ENCODE assay signal across 12 cellular contexts in the genomic region with DNA sequence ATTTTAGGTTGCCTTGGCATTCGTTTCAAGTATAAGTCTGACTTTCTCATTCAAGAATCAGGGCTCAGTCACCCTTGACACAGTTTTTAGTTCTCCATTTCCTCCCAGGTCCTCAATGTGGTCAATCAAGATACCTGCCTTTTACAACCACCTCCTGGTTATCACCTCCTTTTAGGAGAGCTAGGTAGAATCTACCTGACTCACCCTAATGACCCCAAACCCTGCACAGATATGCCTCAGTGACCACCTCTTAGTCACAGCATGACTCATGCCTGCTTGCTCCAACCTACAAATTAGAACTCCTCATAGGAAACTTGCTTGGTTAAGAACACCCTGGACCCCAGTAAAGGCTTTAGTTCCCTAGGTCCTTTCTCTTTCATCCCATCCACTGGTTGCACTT. TPM values are rescaled to one million over a fixed set of nuclear protein-coding genes. Genes with fewer than 3 reads are reported as not detected.
DNase-seq lines count a peak whose midpoint lies in the region; ATAC-seq, FAIRE-seq and TF ChIP-seq lines count a peak whose summit lies in the region.
"Had no signal": no experiment of that assay in that cellular context is flagged by ENCODE, and none has a peak within 500 bp of the region (broad histone marks: within the 10 kb centered on the region; RNA-seq: fewer than 3 reads in every experiment).

No MANE protein-coding gene starts in this region.

- H3K27me3 ChIP-seq in small intestine (ENCODE audit: control insufficient read depth in 2 of 2, insufficient read depth in 2 of 2, low read length in 2 of 2): no peaks in the 10 kb centered on the region
- no peaks in the 10 kb centered on the region for H3K27me3 ChIP-seq in naive thymus-derived CD4-positive, alpha-beta T cell (ENCODE audit: control insufficient read depth in 2 of 2, insufficient read depth in 2 of 2, low read length in 2 of 2)
- H3K27me3 ChIP-seq: suprapubic skin had no signal

- H3K27ac ChIP-seq in small intestine (ENCODE audit: low read depth in 1 of 2, low read length in 1 of 2): no peak overlapping the region
- H3K27ac ChIP-seq in naive thymus-derived CD4-positive, alpha-beta T cell (ENCODE audit: low read depth, low read length): no peak overlapping the region
- H3K27ac ChIP-seq: suprapubic skin had no signal

- no peak for FAIRE-seq in small intestine (lab: Jason Lieb, UNC)

- peak; percentile 58 for ATAC-seq in activated CD8-positive, alpha-beta T cell treated with anti-CD3 and anti-CD28 coated beads for 36 hours
- ATAC-seq in activated CD8-positive, alpha-beta T cell treated with anti-CD3 and anti-CD28 coated beads, Interleukin-2, amount 10 ng/mL, durations not matched to agents 7 days and 5 days: no peak
- ATAC-seq in HG03469 (IDR thresholded peaks at IDR 0.05; ENCODE audit: unreplicated experiment) (peak; percentile 52), GM19035 (IDR thresholded peaks at IDR 0.05; ENCODE audit: unreplicated experiment) (no peak)
- ATAC-seq in naive thymus-derived CD4-positive, alpha-beta T cell: no peak

- TF ChIP-seq CTCF in activated CD8-positive, alpha-beta T cell treated with anti-CD3 and anti-CD28 coated beads for 36 hours (IDR thresholded peaks at IDR 0.05): no peak

- WGBS in small intestine, 3 donors: 73 to 81% (median 75%) methylated on average over 1 of the region's 1 CpG

- no peaks in the 10 kb centered on the region for H3K4me1 Mint-ChIP-seq in activated CD8-positive, alpha-beta T cell treated with anti-CD3 and anti-CD28 coated beads for 36 hours (ENCODE audit: low read depth)
- H3K4me1 Mint-ChIP-seq in activated CD8-positive, alpha-beta T cell treated with anti-CD3 and anti-CD28 coated beads, Interleukin-2, amount 10 ng/mL, durations not matched to agents 7 days and 5 days (ENCODE audit: low read depth): peaks cover 10% of the 10 kb centered on the region
- H3K4me1 Mint-ChIP-seq in naive thymus-derived CD4-positive, alpha-beta T cell: peaks cover 0 to 13% (median 0%) of the 10 kb centered on the region in 7 donors

- peak; percentile 8 for DNase-seq in activated CD8-positive, alpha-beta T cell treated with anti-CD3 and anti-CD28 coated beads for 36 hours
- no peak for DNase-seq in activated CD8-positive, alpha-beta T cell treated with anti-CD3 and anti-CD28 coated beads, Interleukin-2, amount 10 ng/mL, durations not matched to agents 7 days and 5 days
- DNase-seq in astrocyte of the hippocampus (ENCODE audit: low read depth, low spot score) (peak; percentile 33), small intestine (peak; percentile 45), NCI-H2107 (lab: John Stamatoyannopoulos, UW) (no peak)
- DNase-seq in naive thymus-derived CD4-positive, alpha-beta T cell: no peak
- DNase-seq: activated CD8-positive, alpha-beta memory T cell treated with anti-CD3 and anti-CD28 coated beads for 24 hours; DND-41; mesendoderm had no signal

- no peaks in the 10 kb centered on the region for H3K9me3 Mint-ChIP-seq in activated CD8-positive, alpha-beta T cell treated with anti-CD3 and anti-CD28 coated beads for 36 hours
- H3K9me3 Mint-ChIP-seq in activated CD8-positive, alpha-beta T cell treated with anti-CD3 and anti-CD28 coated beads, Interleukin-2, amount 10 ng/mL, durations not matched to agents 7 days and 5 days (ENCODE audit: insufficient read depth): no peaks in the 10 kb centered on the region
- H3K9me3 Mint-ChIP-seq in naive thymus-derived CD4-positive, alpha-beta T cell: peaks cover 0 to 15% (median 4%) of the 10 kb centered on the region in 11 donors

- no peak overlapping the region for H3K4me3 ChIP-seq in small intestine (ENCODE audit: low read depth in 1 of 2, low read length in 2 of 2)
- H3K4me3 ChIP-seq in naive thymus-derived CD4-positive, alpha-beta T cell (ENCODE audit: low read length): no peak overlapping the region
- H3K4me3 ChIP-seq: suprapubic skin had no signal

- H3K27ac Mint-ChIP-seq in activated CD8-positive, alpha-beta T cell treated with anti-CD3 and anti-CD28 coated beads for 36 hours: no peak overlapping the region
- H3K27ac Mint-ChIP-seq in activated CD8-positive, alpha-beta T cell treated with anti-CD3 and anti-CD28 coated beads, Interleukin-2, amount 10 ng/mL, durations not matched to agents 7 days and 5 days: no peak overlapping the region
- no peak overlapping the region for H3K27ac Mint-ChIP-seq in naive thymus-derived CD4-positive, alpha-beta T cell

- no peaks in the 10 kb centered on the region for H3K9me3 ChIP-seq in small intestine (ENCODE audit: control insufficient read depth, low read depth)
- H3K9me3 ChIP-seq in naive thymus-derived CD4-positive, alpha-beta T cell (ENCODE audit: control insufficient read depth in 2 of 3, low read length in 3 of 3): no peaks in the 10 kb centered on the region
- H3K9me3 ChIP-seq: suprapubic skin had no signal

- no peak overlapping the region for H3K4me3 Mint-ChIP-seq in activated CD8-positive, alpha-beta T cell treated with anti-CD3 and anti-CD28 coated beads for 36 hours
- H3K4me3 Mint-ChIP-seq in activated CD8-positive, alpha-beta T cell treated with anti-CD3 and anti-CD28 coated beads, Interleukin-2, amount 10 ng/mL, durations not matched to agents 7 days and 5 days: no peak overlapping the region
- H3K4me3 Mint-ChIP-seq in naive thymus-derived CD4-positive, alpha-beta T cell: no peak overlapping the region

- intact Hi-C loops in activated CD8-positive, alpha-beta T cell treated with anti-CD3 and anti-CD28 coated beads for 36 hours (cut with micrococcal nuclease): no loop called here
- intact Hi-C loops in naive thymus-derived CD4-positive, alpha-beta T cell (cut with micrococcal nuclease): no loop called here

- H3K4me1 ChIP-seq in small intestine (ENCODE audit: control insufficient read depth in 2 of 2, insufficient read depth in 1 of 2, low read depth in 1 of 2, low read length in 1 of 2): no peaks in the 10 kb centered on the region
- no peaks in the 10 kb centered on the region for H3K4me1 ChIP-seq in naive thymus-derived CD4-positive, alpha-beta T cell (ENCODE audit: control insufficient read depth in 2 of 2, insufficient read depth in 2 of 2, low read length in 2 of 2)
- H3K4me1 ChIP-seq: suprapubic skin had no signal

- H3K36me3 ChIP-seq in small intestine (ENCODE audit: control insufficient read depth in 2 of 2, insufficient read depth in 2 of 2, low read length in 2 of 2): no peaks in the 10 kb centered on the region
- H3K36me3 ChIP-seq in naive thymus-derived CD4-positive, alpha-beta T cell (ENCODE audit: control insufficient read depth in 2 of 3, insufficient read depth in 3 of 3, low read length in 3 of 3): no peaks in the 10 kb centered on the region
- H3K36me3 ChIP-seq: suprapubic skin had no signal

- CTCF ChIA-PET in activated CD8-positive, alpha-beta T cell treated with anti-CD3 and anti-CD28 coated beads for 36 hours (lab: Charles Lee): no interaction called here
- CTCF ChIA-PET in activated CD8-positive, alpha-beta T cell treated with anti-CD3 and anti-CD28 coated beads, Interleukin-2, amount 10 ng/mL, durations not matched to agents 7 days and 5 days (lab: Charles Lee): no interaction called here
- CTCF ChIA-PET in naive thymus-derived CD4-positive, alpha-beta T cell (lab: Charles Lee): no interaction called here

- H3K36me3 Mint-ChIP-seq in activated CD8-positive, alpha-beta T cell treated with anti-CD3 and anti-CD28 coated beads for 36 hours (ENCODE audit: low read depth): no peaks in the 10 kb centered on the region
- H3K36me3 Mint-ChIP-seq in activated CD8-positive, alpha-beta T cell treated with anti-CD3 and anti-CD28 coated beads, Interleukin-2, amount 10 ng/mL, durations not matched to agents 7 days and 5 days (ENCODE audit: low read depth): no peaks in the 10 kb centered on the region
- H3K36me3 Mint-ChIP-seq in naive thymus-derived CD4-positive, alpha-beta T cell: peaks cover 0 to 15% (median 6%) of the 10 kb centered on the region in 5 donors

- no peaks in the 10 kb centered on the region for H3K27me3 Mint-ChIP-seq in activated CD8-positive, alpha-beta T cell treated with anti-CD3 and anti-CD28 coated beads for 36 hours
- no peaks in the 10 kb centered on the region for H3K27me3 Mint-ChIP-seq in activated CD8-positive, alpha-beta T cell treated with anti-CD3 and anti-CD28 coated beads, Interleukin-2, amount 10 ng/mL, durations not matched to agents 7 days and 5 days (ENCODE audit: low read depth)
- H3K27me3 Mint-ChIP-seq in naive thymus-derived CD4-positive, alpha-beta T cell: peaks cover 0 to 5% (median 3%) of the 10 kb centered on the region in 5 donors

- POLR2A ChIA-PET in activated CD8-positive, alpha-beta T cell treated with anti-CD3 and anti-CD28 coated beads for 36 hours (lab: Charles Lee): no interaction called here
- POLR2A ChIA-PET in activated CD8-positive, alpha-beta T cell treated with anti-CD3 and anti-CD28 coated beads, Interleukin-2, amount 10 ng/mL, durations not matched to agents 7 days and 5 days (lab: Charles Lee): no interaction called here
- POLR2A ChIA-PET in naive thymus-derived CD4-positive, alpha-beta T cell (lab: Charles Lee): no interaction called here

RNA-seq across cellular contexts. Expression of a gene that starts 22.5 kb away (rescaled TPM):
- 1 to 10 TPM; 4.2 to 4.8 TPM for total RNA-seq in activated CD8-positive, alpha-beta T cell treated with anti-CD3 and anti-CD28 coated beads for 36 hours
- 1 to 10 TPM; 6.8 to 9.2 TPM for total RNA-seq in activated CD8-positive, alpha-beta T cell treated with anti-CD3 and anti-CD28 coated beads, Interleukin-2, amount 10 ng/mL, durations not matched to agents 7 days and 5 days
- polyA plus RNA-seq in small intestine: 10 to 100 TPM; 24.5 to 46.7 (median 38.4) TPM
- 10 to 100 TPM in 2 of 5 experiments, 1 to 10 TPM in 3; 6.4 to 58.3 (median 7.2) TPM for total RNA-seq in naive thymus-derived CD4-positive, alpha-beta T cell
- 1 to 10 TPM; 1.1 to 2.2 TPM for polyA plus RNA-seq in naive thymus-derived CD4-positive, alpha-beta T cell

Comparison
In these comparisons a context has a peak if more than half of its experiments do, and no peak if none do; other contexts are left out.
1. ATAC-seq: peak in activated CD8-positive, alpha-beta T cell treated with anti-CD3 and anti-CD28 coated beads for 36 hours (single experiment) and HG03469 (single experiment); none in activated CD8-positive, alpha-beta T cell treated with anti-CD3 and anti-CD28 coated beads, Interleukin-2, amount 10 ng/mL, durations not matched to agents 7 days and 5 days (single experiment), GM19035 (single experiment) and naive thymus-derived CD4-positive, alpha-beta T cell (single experiment).
2. DNase-seq: peak in activated CD8-positive, alpha-beta T cell treated with anti-CD3 and anti-CD28 coated beads for 36 hours (single experiment), astrocyte of the hippocampus (single experiment) and small intestine (single experiment); none in activated CD8-positive, alpha-beta T cell treated with anti-CD3 and anti-CD28 coated beads, Interleukin-2, amount 10 ng/mL, durations not matched to agents 7 days and 5 days (single experiment), NCI-H2107 (single experiment) and naive thymus-derived CD4-positive, alpha-beta T cell (0 of 9).